Comparison of ENCODE assay signal across 9 cellular contexts in the genomic region with DNA sequence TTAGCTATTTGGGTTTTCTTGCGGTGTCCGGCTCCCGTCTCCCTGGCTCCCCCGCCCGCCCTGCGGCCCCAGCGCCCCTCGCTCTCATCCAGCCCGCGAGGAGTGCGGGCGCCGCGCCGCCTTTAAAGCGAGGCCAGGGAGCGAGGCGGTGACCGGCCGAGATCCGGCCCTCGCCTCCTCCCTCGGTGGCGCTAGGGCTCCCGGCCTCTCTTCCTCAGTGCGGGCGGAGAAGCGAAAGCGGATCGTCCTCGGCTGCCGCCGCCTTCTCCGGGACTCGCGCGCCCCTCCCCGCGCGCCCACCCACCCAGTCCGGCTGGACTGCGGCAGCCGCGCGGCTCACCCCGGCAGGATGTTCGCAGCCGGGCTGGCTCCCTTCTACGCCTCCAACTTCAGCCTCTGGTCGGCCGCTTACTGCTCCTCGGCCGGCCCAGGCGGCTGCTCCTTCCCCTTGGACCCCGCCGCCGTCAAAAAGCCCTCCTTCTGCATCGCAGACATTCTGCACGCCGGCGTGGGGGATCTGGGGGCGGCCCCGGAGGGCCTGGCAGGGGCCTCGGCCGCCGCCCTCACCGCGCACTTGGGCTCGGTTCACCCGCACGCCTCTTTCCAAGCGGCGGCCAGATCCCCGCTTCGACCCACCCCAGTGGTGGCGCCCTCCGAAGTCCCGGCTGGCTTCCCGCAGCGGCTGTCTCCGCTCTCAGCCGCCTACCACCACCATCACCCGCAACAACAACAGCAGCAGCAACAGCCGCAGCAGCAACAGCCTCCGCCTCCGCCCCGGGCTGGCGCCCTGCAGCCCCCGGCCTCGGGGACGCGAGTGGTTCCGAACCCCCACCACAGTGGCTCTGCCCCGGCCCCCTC. TPM values are rescaled to one million over a fixed set of nuclear protein-coding genes. Genes with fewer than 3 reads are reported as not detected.
DNase-seq lines count a peak whose midpoint lies in the region; ATAC-seq and TF ChIP-seq lines count a peak whose summit lies in the region.
"Had no signal": no experiment of that assay in that cellular context is flagged by ENCODE, and none has a peak within 500 bp of the region (broad histone marks: within the 10 kb centered on the region; RNA-seq: fewer than 3 reads in every experiment).

No MANE protein-coding gene starts in this region.

- H3K9me3 ChIP-seq in CD8-positive, alpha-beta memory T cell (ENCODE audit: low read length), result no peaks in the 10 kb centered on the region
- no peaks in the 10 kb centered on the region for H3K9me3 ChIP-seq in esophagus squamous epithelium

- POLR2A ChIA-PET in CD8-positive, alpha-beta memory T cell (lab: Charles Lee), result no interaction called here
- POLR2A ChIA-PET in naive thymus-derived CD8-positive, alpha-beta T cell (lab: Charles Lee), result no interaction called here

- DNase-seq in CD8-positive, alpha-beta memory T cell, result no peak
- DNase-seq in esophagus squamous epithelium (lab: John Stamatoyannopoulos, UW) (no peak), NCI-H526 treated with DMSO at 0.1 percent for 48 hours (lab: John Stamatoyannopoulos, UW) (no peak)
- DNase-seq in naive thymus-derived CD8-positive, alpha-beta T cell, result no peak

- intact Hi-C loops in esophagus squamous epithelium (cut with DNase I), result loop anchor here (5.0 kb wide), 1 partner anchor 323 kb away; no protein-coding TSS in a partner anchor

- CTCF ChIA-PET in CD8-positive, alpha-beta memory T cell (lab: Charles Lee), result no interaction called here

- peaks cover 29% of the 10 kb centered on the region for H3K27me3 ChIP-seq in CD8-positive, alpha-beta memory T cell (ENCODE audit: insufficient read depth, low read length, poor library complexity, severe bottlenecking)
- H3K27me3 ChIP-seq in esophagus squamous epithelium, result peaks cover 0 to 98% (median 15%) of the 10 kb centered on the region in 4 donors

- H3K27me3 Mint-ChIP-seq in CD8-positive, alpha-beta memory T cell, result peaks cover 59 to 81% of the 10 kb centered on the region in 2 donors
- H3K27me3 Mint-ChIP-seq in T-helper 1 cell treated with Interleukin-12 subunit alpha and Interleukin-12 subunit beta and Interleukin-4 antibody, amounts not matched to agents 30 μg/mL and 1 μg/mL, for 36 hours (ENCODE audit: low read depth), result peaks cover 75% of the 10 kb centered on the region
- peaks cover 39 to 93% (median 74%) of the 10 kb centered on the region in 5 donors for H3K27me3 Mint-ChIP-seq in naive thymus-derived CD8-positive, alpha-beta T cell

- peaks cover 30 to 34% (median 34%) of the 10 kb centered on the region in 3 donors for H3K4me1 Mint-ChIP-seq in CD8-positive, alpha-beta memory T cell
- peaks cover 27% of the 10 kb centered on the region for H3K4me1 Mint-ChIP-seq in T-helper 1 cell treated with Interleukin-12 subunit alpha and Interleukin-12 subunit beta and Interleukin-4 antibody, amounts not matched to agents 30 μg/mL and 1 μg/mL, for 36 hours (ENCODE audit: low read depth)
- peaks cover 9 to 49% (median 36%) of the 10 kb centered on the region in 4 donors for H3K4me1 Mint-ChIP-seq in naive thymus-derived CD8-positive, alpha-beta T cell

- 0% methylated on average over 1 to 2 of the region's 94 CpGs for WGBS in esophagus squamous epithelium, 2 donors

- H3K36me3 Mint-ChIP-seq in CD8-positive, alpha-beta memory T cell, result peaks cover 0 to 2% (median 0%) of the 10 kb centered on the region in 3 donors
- H3K36me3 Mint-ChIP-seq in T-helper 1 cell treated with Interleukin-12 subunit alpha and Interleukin-12 subunit beta and Interleukin-4 antibody, amounts not matched to agents 30 μg/mL and 1 μg/mL, for 36 hours (ENCODE audit: low read depth), result peaks cover 8% of the 10 kb centered on the region
- H3K36me3 Mint-ChIP-seq in naive thymus-derived CD8-positive, alpha-beta T cell, result peaks cover 0 to 2% (median 0%) of the 10 kb centered on the region in 3 donors

- peaks cover 18% of the 10 kb centered on the region for H3K4me1 ChIP-seq in CD8-positive, alpha-beta memory T cell (ENCODE audit: insufficient read depth, low read length)
- peaks cover 21 to 76% (median 22%) of the 10 kb centered on the region in 3 donors for H3K4me1 ChIP-seq in esophagus squamous epithelium

- H3K36me3 ChIP-seq in CD8-positive, alpha-beta memory T cell (ENCODE audit: insufficient read depth, low read length), result no peaks in the 10 kb centered on the region
- H3K36me3 ChIP-seq in esophagus squamous epithelium, result peaks cover 0 to 14% (median 0%) of the 10 kb centered on the region in 3 donors

- peak overlapping the region; percentile 38 to 76 (median 70) for H3K4me3 Mint-ChIP-seq in CD8-positive, alpha-beta memory T cell
- peak overlapping the region; percentile 81 for H3K4me3 Mint-ChIP-seq in T-helper 1 cell treated with Interleukin-12 subunit alpha and Interleukin-12 subunit beta and Interleukin-4 antibody, amounts not matched to agents 30 μg/mL and 1 μg/mL, for 36 hours
- H3K4me3 Mint-ChIP-seq in naive thymus-derived CD8-positive, alpha-beta T cell, result peak overlapping the region; percentile 62 to 89 (median 78)

- peaks cover 0 to 5% (median 1%) of the 10 kb centered on the region in 5 donors for H3K9me3 Mint-ChIP-seq in CD8-positive, alpha-beta memory T cell
- H3K9me3 Mint-ChIP-seq in T-helper 1 cell treated with Interleukin-12 subunit alpha and Interleukin-12 subunit beta and Interleukin-4 antibody, amounts not matched to agents 30 μg/mL and 1 μg/mL, for 36 hours, result no peaks in the 10 kb centered on the region
- H3K9me3 Mint-ChIP-seq in naive thymus-derived CD8-positive, alpha-beta T cell, result peaks cover 0 to 3% (median 0%) of the 10 kb centered on the region in 9 donors

- TF ChIP-seq CTCF in esophagus squamous epithelium (IDR thresholded peaks at IDR 0.05), result peak in 1 of 6 experiments; percentile 4

- ATAC-seq in GM18907 (IDR thresholded peaks at IDR 0.05; ENCODE audit: unreplicated experiment) (peak; percentile 54), HG03354 (IDR thresholded peaks at IDR 0.05; ENCODE audit: poor library complexity, severe bottlenecking, unreplicated experiment) (peak; percentile 42), HG02610 (IDR thresholded peaks at IDR 0.05; ENCODE audit: unreplicated experiment) (no peak)
- ATAC-seq in naive thymus-derived CD8-positive, alpha-beta T cell, result peak; percentile 39 to 44

- no peak overlapping the region for H3K27ac ChIP-seq in CD8-positive, alpha-beta memory T cell (ENCODE audit: low read depth, low read length)
- H3K27ac ChIP-seq in esophagus squamous epithelium, result peak overlapping the region; percentile 78 to 95 (median 90)

- no peak overlapping the region for H3K27ac Mint-ChIP-seq in CD8-positive, alpha-beta memory T cell
- H3K27ac Mint-ChIP-seq in T-helper 1 cell treated with Interleukin-12 subunit alpha and Interleukin-12 subunit beta and Interleukin-4 antibody, amounts not matched to agents 30 μg/mL and 1 μg/mL, for 36 hours, result no peak overlapping the region
- H3K27ac Mint-ChIP-seq in naive thymus-derived CD8-positive, alpha-beta T cell, result no peak overlapping the region

- H3K4me3 ChIP-seq in CD8-positive, alpha-beta memory T cell (ENCODE audit: low read length), result no peak overlapping the region
- peak overlapping the region; percentile 51 to 91 (median 66) for H3K4me3 ChIP-seq in esophagus squamous epithelium

- no peak for TF ChIP-seq POLR2A in esophagus squamous epithelium (IDR thresholded peaks at IDR 0.05)

RNA-seq across cellular contexts. Expression of gene HLX, which starts 0.5 kb away (rescaled TPM):
- not detected for total RNA-seq in CD8-positive, alpha-beta memory T cell
- polyA plus RNA-seq in CD8-positive, alpha-beta memory T cell, result not detected
- total RNA-seq in esophagus squamous epithelium, result 1 to 10 TPM in 2 of 4 donors, under 1 TPM in 2; 0.23 to 7.2 (median 0.97) TPM
- total RNA-seq in naive thymus-derived CD8-positive, alpha-beta T cell, result under 1 TPM; 0.10 to 0.33 TPM
- not detected for polyA plus RNA-seq in naive thymus-derived CD8-positive, alpha-beta T cell
- total RNA-seq: activated CD8-positive, alpha-beta memory T cell treated with anti-CD3 and anti-CD28 coated beads for 36 hours had no signal
